In the genomic region with DNA sequence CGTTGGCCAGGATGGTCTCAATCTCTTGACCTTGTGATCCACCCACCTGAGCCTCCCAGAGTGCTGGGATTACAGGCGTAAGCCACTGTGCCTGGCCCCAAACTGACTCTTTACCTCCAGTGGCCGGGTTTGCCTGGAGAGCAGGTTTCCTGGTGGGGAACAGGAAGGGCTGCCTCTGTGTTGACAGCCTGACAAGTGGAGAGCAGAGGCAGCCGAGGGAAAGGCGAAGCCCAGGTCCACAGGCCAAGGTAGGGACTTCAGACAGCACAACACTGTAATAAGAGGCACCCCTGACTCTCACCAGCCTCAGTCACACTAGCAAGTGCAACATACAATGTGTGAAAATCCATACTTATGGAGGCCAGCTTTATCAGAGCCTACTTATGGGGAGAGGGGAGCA, we compare ENCODE assay signal across 8 cellular contexts.
"Had no signal": no experiment of that assay in that cellular context is flagged by ENCODE, and none has a peak within 500 bp of the region (broad histone marks: within the 10 kb centered on the region; RNA-seq: fewer than 3 reads in every experiment).

No MANE protein-coding gene starts in this region.

- H3K27ac ChIP-seq: GM23248, HL-60 had no signal

- ATAC-seq: HCT116 had no signal

- H3K9me3 ChIP-seq: HAP-1 had no signal

- H2AFZ ChIP-seq: GM23248 had no signal

- H3K4me3 ChIP-seq: GM23248, HAP-1 had no signal

- H3K9ac ChIP-seq: GM23248 had no signal

- DNase-seq: GM23248, GOT3, H7, HFFc6, IMR-90 had no signal

- H3K4me1 ChIP-seq: HAP-1 had no signal

- H3K36me3 ChIP-seq: HAP-1 had no signal
